In the genomic region with DNA sequence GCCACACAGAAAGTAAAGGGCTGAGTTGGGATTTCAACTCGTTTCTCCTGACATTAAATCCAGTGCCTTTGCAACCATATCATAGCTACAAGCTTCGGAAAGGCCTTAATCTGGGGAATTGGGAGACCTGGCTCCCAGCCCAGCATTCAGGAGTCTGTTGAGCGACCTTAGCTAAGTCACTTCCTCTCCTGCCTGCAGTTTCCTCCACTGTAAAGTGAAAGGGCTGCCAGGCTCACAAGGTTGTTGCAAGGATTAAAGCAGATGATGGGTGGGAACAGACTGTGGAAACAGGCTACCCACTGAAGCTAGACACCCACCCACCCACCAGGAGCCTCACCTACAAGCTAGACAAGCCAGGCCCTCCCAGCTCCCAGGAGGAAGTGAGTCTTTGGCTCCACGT, we compare ENCODE assay signal across 26 cellular contexts. TPM values are rescaled to one million over a fixed set of nuclear protein-coding genes. Genes with fewer than 3 reads are reported as not detected.
A peak's percentile ranks its signal among the peaks of the same experiment; 100 is the strongest.
DNase-seq lines count a peak whose midpoint lies in the region; ATAC-seq and TF ChIP-seq lines count a peak whose summit lies in the region.
"Had no signal": no experiment of that assay in that cellular context is flagged by ENCODE, and none has a peak within 500 bp of the region (broad histone marks: within the 10 kb centered on the region; RNA-seq: fewer than 3 reads in every experiment).

No MANE protein-coding gene starts in this region.

- H3K9me3 ChIP-seq in Karpas-422 (ENCODE audit: low read length) = no peaks in the 10 kb centered on the region
- no peaks in the 10 kb centered on the region for H3K9me3 ChIP-seq in effector memory CD4-positive, alpha-beta T cell (ENCODE audit: control insufficient read depth, low read length)
- H3K9me3 ChIP-seq: neutrophil, SJSA1 had no signal

- H2AFZ ChIP-seq in Karpas-422 (ENCODE audit: low read length) = peak overlapping the region; percentile 42; the same call in 1 of the 2 replicates
- no peak overlapping the region for H2AFZ ChIP-seq in GM23338

- H3K9me2 ChIP-seq in Karpas-422 (replicated peaks; ENCODE audit: insufficient read depth, low read length) (no peaks in the 10 kb centered on the region), GM23338 (ENCODE audit: insufficient read depth) (no peaks in the 10 kb centered on the region)

- no peaks in the 10 kb centered on the region for H3K79me2 ChIP-seq in Karpas-422 (ENCODE audit: low read length)
- H3K79me2 ChIP-seq in GM23338 (replicated peaks; ENCODE audit: insufficient read depth) = no peaks in the 10 kb centered on the region

- H3K4me1 Mint-ChIP-seq in GM23338 = no peaks in the 10 kb centered on the region
- H3K4me1 Mint-ChIP-seq: activated naive CD4-positive, alpha-beta T cell treated with anti-CD3 and anti-CD28 coated beads, Interleukin-2, amount 50 U/mL, for 24 hours; central memory CD8-positive, alpha-beta T cell had no signal

- ATAC-seq in GM21528 (IDR thresholded peaks at IDR 0.05; ENCODE audit: low FRiP score, unreplicated experiment) = no peak
- ATAC-seq in GM23338 = no peak
- ATAC-seq: effector memory CD8-positive, alpha-beta T cell; left lobe of liver; Panc1 had no signal

- no peaks in the 10 kb centered on the region for H4K20me1 ChIP-seq in Karpas-422 (ENCODE audit: insufficient read depth, low read depth, low read length)
- H4K20me1 ChIP-seq in GM23338 (replicated peaks; ENCODE audit: insufficient read depth) = no peaks in the 10 kb centered on the region

- no peak for TF ChIP-seq POLR2A in erythroblast (IDR thresholded peaks at IDR 0.05; ENCODE audit: low read length)

- no peak for DNase-seq in Karpas-422
- DNase-seq in UCSD-AML1 (lab: John Stamatoyannopoulos, UW; ENCODE audit: unreplicated experiment) = peak; percentile 39
- peak; percentile 8 for DNase-seq in fibroblast of villous mesenchyme (ENCODE audit: low read depth)
- DNase-seq in pulmonary artery endothelial cell (ENCODE audit: low read depth, low spot score) = peak; percentile 69
- no peak for DNase-seq in effector memory CD4-positive, alpha-beta T cell
- DNase-seq in erythroblast (lab: John Stamatoyannopoulos, UW) = no peak
- DNase-seq in GM23338 (ENCODE audit: low spot score) = no peak
- DNase-seq: activated T-cell treated with anti-CD3 and anti-CD28 coated beads, Interleukin-2, amount 50 U/mL, for 48 hours; aorta; DND-41; effector memory CD8-positive, alpha-beta T cell; HCEC 1CT; head of caudate nucleus; MM.1S; NCI-H774; T-helper 2 cell had no signal

- H3K9me3 Mint-ChIP-seq in GM23338 = no peaks in the 10 kb centered on the region
- H3K9me3 Mint-ChIP-seq: activated naive CD4-positive, alpha-beta T cell treated with anti-CD3 and anti-CD28 coated beads, Interleukin-2, amount 50 U/mL, for 24 hours; central memory CD8-positive, alpha-beta T cell; effector memory CD8-positive, alpha-beta T cell had no signal

- peaks cover 16% of the 10 kb centered on the region for H3K27me3 Mint-ChIP-seq in GM23338 (ENCODE audit: insufficient read depth, low read depth, poor library complexity)

- H3K36me3 ChIP-seq in Karpas-422 (ENCODE audit: insufficient read depth, low read length) (no peaks in the 10 kb centered on the region), GM23338 (ENCODE audit: insufficient read depth) (no peaks in the 10 kb centered on the region)
- H3K36me3 ChIP-seq in effector memory CD4-positive, alpha-beta T cell (ENCODE audit: control insufficient read depth, insufficient read depth, low read length) = no peaks in the 10 kb centered on the region
- H3K36me3 ChIP-seq: neutrophil, SJSA1 had no signal

- H3F3A ChIP-seq in GM23338 (replicated peaks; ENCODE audit: low read depth) = no peaks in the 10 kb centered on the region

- H3K4me3 Mint-ChIP-seq in GM23338 = no peak overlapping the region
- H3K4me3 Mint-ChIP-seq: activated naive CD4-positive, alpha-beta T cell treated with anti-CD3 and anti-CD28 coated beads, Interleukin-2, amount 50 U/mL, for 24 hours; central memory CD8-positive, alpha-beta T cell; effector memory CD8-positive, alpha-beta T cell had no signal

- H3K27me3 ChIP-seq in Karpas-422 (ENCODE audit: low read length) = no peaks in the 10 kb centered on the region
- H3K27me3 ChIP-seq in effector memory CD4-positive, alpha-beta T cell (replicated peaks; ENCODE audit: control insufficient read depth, insufficient read depth, low read length, poor library complexity, severe bottlenecking) = no peaks in the 10 kb centered on the region
- H3K27me3 ChIP-seq in GM23338 (ENCODE audit: insufficient read depth) = no peaks in the 10 kb centered on the region
- H3K27me3 ChIP-seq: SJSA1 had no signal

- H3K27ac ChIP-seq in Karpas-422 (ENCODE audit: low read length) = no peak overlapping the region
- H3K27ac ChIP-seq in effector memory CD4-positive, alpha-beta T cell (ENCODE audit: insufficient read depth, low read length, poor library complexity, severe bottlenecking) = no peak overlapping the region
- no peak overlapping the region for H3K27ac ChIP-seq in GM23338 (ENCODE audit: low read depth)
- H3K27ac ChIP-seq: neutrophil, SJSA1 had no signal

- H3K36me3 Mint-ChIP-seq in GM23338 (ENCODE audit: low read depth) = no peaks in the 10 kb centered on the region
- H3K36me3 Mint-ChIP-seq: activated naive CD4-positive, alpha-beta T cell treated with anti-CD3 and anti-CD28 coated beads, Interleukin-2, amount 50 U/mL, for 24 hours had no signal

- H3K27ac Mint-ChIP-seq in GM23338 = no peak overlapping the region
- H3K27ac Mint-ChIP-seq: activated naive CD4-positive, alpha-beta T cell treated with anti-CD3 and anti-CD28 coated beads, Interleukin-2, amount 50 U/mL, for 24 hours; effector memory CD8-positive, alpha-beta T cell had no signal

- H3K4me1 ChIP-seq in Karpas-422 (ENCODE audit: low read length) = peaks cover 20% of the 10 kb centered on the region
- no peaks in the 10 kb centered on the region for H3K4me1 ChIP-seq in effector memory CD4-positive, alpha-beta T cell (ENCODE audit: control insufficient read depth, insufficient read depth, low read length, poor library complexity, severe bottlenecking)
- H3K4me1 ChIP-seq in GM23338 (ENCODE audit: insufficient read depth) = no peaks in the 10 kb centered on the region
- H3K4me1 ChIP-seq: SJSA1 had no signal

- H3K4me2 ChIP-seq in Karpas-422 (ENCODE audit: low read depth, low read length, poor library complexity, severe bottlenecking) = peak overlapping the region; percentile 29
- no peak overlapping the region for H3K4me2 ChIP-seq in GM23338

- no peak overlapping the region for H3K4me3 ChIP-seq in Karpas-422 (ENCODE audit: low read length)
- H3K4me3 ChIP-seq in fibroblast of villous mesenchyme (ENCODE audit: low read depth, low read length) = no peak overlapping the region
- H3K4me3 ChIP-seq in effector memory CD4-positive, alpha-beta T cell (ENCODE audit: insufficient read depth, low read depth, low read length, poor library complexity, severe bottlenecking) = no peak overlapping the region
- no peak overlapping the region for H3K4me3 ChIP-seq in GM23338
- H3K4me3 ChIP-seq: SJSA1 had no signal

- no peak overlapping the region for H3K9ac ChIP-seq in Karpas-422 (ENCODE audit: low read length)

- TF ChIP-seq CTCF in fibroblast of villous mesenchyme (IDR thresholded peaks at IDR 0.05; ENCODE audit: insufficient read depth, low read depth, low read length) (no peak), GM23338 (conservative IDR thresholded peaks at IDR 0.05; ENCODE audit: low read depth in 2 of 2) (no peak)

RNA-seq across cellular contexts. Expression of gene EPHB2, which starts 8.0 kb away (rescaled TPM):
- 0.45 and 2.5 TPM in 2 replicates for total RNA-seq in Karpas-422 (2014; rRNA removed; shearing (Covaris generic); ENCODE audit: low replicate concordance)
- total RNA-seq in fibroblast of villous mesenchyme (4.3 and 9.7 TPM in 2 replicates), pulmonary artery endothelial cell (62.0 and 88.5 TPM in 2 replicates)
- 19.2 and 20.1 TPM in 2 replicates for total RNA-seq in GM23338 (2014; rRNA removed; shearing (Covaris generic))
- polyA plus RNA-seq in GM23338 (2016; fragmentation: Nextera tagmentation; extraction: Ambion mirVana) = 4.1 and 4.5 TPM in 2 replicates

RNA-seq across cellular contexts. Expression of gene C1QB, which starts 49.6 kb away (rescaled TPM):
- not detected in 2 replicates for total RNA-seq in Karpas-422 (2014; rRNA removed; shearing (Covaris generic); ENCODE audit: low replicate concordance)
- total RNA-seq in fibroblast of villous mesenchyme (not detected in 2 replicates), pulmonary artery endothelial cell (not detected in 2 replicates)
- not detected in 2 replicates for total RNA-seq in GM23338 (2014; rRNA removed; shearing (Covaris generic))
- polyA plus RNA-seq in GM23338 (2016; fragmentation: Nextera tagmentation; extraction: Ambion mirVana) = not detected in 2 replicates
- total RNA-seq: activated CD8-positive, alpha-beta memory T cell treated with anti-CD3 and anti-CD28 coated beads for 36 hours; fibroblast of lung; renal cortical epithelial cell; SJSA1 had no signal
- polyA plus RNA-seq: fibroblast of lung had no signal

RNA-seq across cellular contexts. Expression of gene C1QC, which starts 59.2 kb away (rescaled TPM):
- total RNA-seq in Karpas-422 (2014; rRNA removed; shearing (Covaris generic); ENCODE audit: low replicate concordance) = not detected in 2 replicates
- not detected in 2 replicates for total RNA-seq in fibroblast of villous mesenchyme
- not detected in 2 replicates for total RNA-seq in pulmonary artery endothelial cell
- not detected in 2 replicates for total RNA-seq in GM23338 (2014; rRNA removed; shearing (Covaris generic))
- not detected in 2 replicates for polyA plus RNA-seq in GM23338 (2016; fragmentation: Nextera tagmentation; extraction: Ambion mirVana)
- total RNA-seq: activated CD8-positive, alpha-beta memory T cell treated with anti-CD3 and anti-CD28 coated beads for 36 hours; fibroblast of lung; renal cortical epithelial cell; SJSA1 had no signal
- polyA plus RNA-seq: fibroblast of lung had no signal

Comparison
In these comparisons a context has a peak if more than half of its experiments do, and no peak if none do; other contexts are left out.
1. DNase-seq: peak in UCSD-AML1 (single experiment), fibroblast of villous mesenchyme (single experiment) and pulmonary artery endothelial cell (single experiment); none in Karpas-422 (single experiment), effector memory CD4-positive, alpha-beta T cell (0 of 3), erythroblast (0 of 2) and GM23338 (single experiment).